ENCODE assay signal across 8 cellular contexts in the genomic region with DNA sequence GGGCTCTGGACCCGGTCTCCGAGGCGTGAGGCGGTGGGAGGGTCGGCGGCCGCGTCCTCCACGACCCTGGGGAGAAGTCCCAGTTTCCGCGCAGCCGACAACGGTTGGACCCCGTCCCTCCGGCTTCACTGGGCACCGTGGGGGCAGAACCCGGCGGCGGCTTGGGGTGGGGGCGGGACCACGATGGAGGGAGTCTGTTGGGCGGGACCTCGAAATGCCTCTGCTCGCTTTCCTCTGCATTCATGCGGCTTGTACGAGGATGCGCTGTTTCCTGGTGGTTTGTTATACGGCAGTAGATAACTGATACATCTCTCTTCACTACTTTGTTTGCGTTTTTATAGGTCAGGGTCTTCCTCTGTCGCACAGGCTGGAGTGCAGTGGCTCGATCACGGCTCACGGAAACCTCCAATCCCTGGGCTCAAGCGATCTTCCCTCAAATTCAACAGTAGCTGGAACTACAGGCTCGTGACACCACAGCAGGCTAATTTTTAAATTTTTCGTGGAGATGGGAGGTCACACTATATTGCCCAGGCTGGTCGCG. TPM values are rescaled to one million over a fixed set of nuclear protein-coding genes. Genes with fewer than 3 reads are reported as not detected.
DNase-seq lines count a peak whose midpoint lies in the region; ATAC-seq and TF ChIP-seq lines count a peak whose summit lies in the region.

No MANE protein-coding gene starts in this region.

- peak overlapping the region; percentile 91 for H3K4me3 ChIP-seq in OCI-LY3 (ENCODE audit: low read length)
- H3K4me3 ChIP-seq in parathyroid adenoma (ENCODE audit: low read depth, low read length): peak overlapping the region; percentile 86
- peak overlapping the region; percentile 50 to 73 (median 69) for H3K4me3 ChIP-seq in tibial nerve

- H2AFZ ChIP-seq in OCI-LY3 (ENCODE audit: low read depth, low read length): peak overlapping the region; percentile 90
- H2AFZ ChIP-seq in parathyroid adenoma: peak overlapping the region; percentile 96

- CTCF ChIA-PET in activated naive CD4-positive, alpha-beta T cell treated with anti-CD3 and anti-CD28 coated beads, Interleukin-2, amount 10 ng/mL, durations not matched to agents 7 days and 5 days (lab: Charles Lee): no interaction called here

- H3K27me3 ChIP-seq in OCI-LY3 (ENCODE audit: low read depth, low read length): no peaks in the 10 kb centered on the region
- H3K27me3 ChIP-seq in parathyroid adenoma (ENCODE audit: control insufficient read depth, insufficient read depth, low read length): no peaks in the 10 kb centered on the region
- no peaks in the 10 kb centered on the region for H3K27me3 ChIP-seq in tibial nerve

- TF ChIP-seq EP300 in tibial nerve (IDR thresholded peaks at IDR 0.05): no peak

- H3K79me2 ChIP-seq in OCI-LY3 (ENCODE audit: low read length) (no peaks in the 10 kb centered on the region), parathyroid adenoma (no peaks in the 10 kb centered on the region)

- peak overlapping the region; percentile 73 for H3K4me2 ChIP-seq in OCI-LY3 (ENCODE audit: low read length)
- peak overlapping the region; percentile 97 for H3K4me2 ChIP-seq in parathyroid adenoma (ENCODE audit: low read length)

- ATAC-seq in GM18505 (IDR thresholded peaks at IDR 0.05; ENCODE audit: unreplicated experiment) (peak; percentile 17), HG03139 (IDR thresholded peaks at IDR 0.05; ENCODE audit: unreplicated experiment) (no peak), HG02840 (IDR thresholded peaks at IDR 0.05; ENCODE audit: low FRiP score, unreplicated experiment) (no peak)

- peaks cover 4% of the 10 kb centered on the region; the same call in 1 of the 2 replicates for H3K4me1 ChIP-seq in OCI-LY3 (ENCODE audit: low read length)
- no peaks in the 10 kb centered on the region for H3K4me1 ChIP-seq in parathyroid adenoma
- H3K4me1 ChIP-seq in tibial nerve: peaks cover 0 to 22% (median 2%) of the 10 kb centered on the region in 4 donors

- no peaks in the 10 kb centered on the region for H3K9me3 ChIP-seq in OCI-LY3 (ENCODE audit: insufficient read depth, low read length)
- no peaks in the 10 kb centered on the region for H3K9me3 ChIP-seq in parathyroid adenoma (ENCODE audit: control insufficient read depth, low read length)
- no peaks in the 10 kb centered on the region for H3K9me3 ChIP-seq in tibial nerve

- TF ChIP-seq POLR2A in GM18505 (IDR thresholded peaks at IDR 0.05; ENCODE audit: borderline replicate concordance, extremely low read depth, insufficient read depth, insufficient read length): no peak
- TF ChIP-seq POLR2A in tibial nerve (IDR thresholded peaks at IDR 0.05): peak in 1 of 2 donors; percentile 17

- peaks cover 6% of the 10 kb centered on the region for H3K9me3 Mint-ChIP-seq in activated naive CD4-positive, alpha-beta T cell treated with anti-CD3 and anti-CD28 coated beads, Interleukin-2, amount 10 ng/mL, durations not matched to agents 7 days and 5 days

- H3K27ac Mint-ChIP-seq in activated naive CD4-positive, alpha-beta T cell treated with anti-CD3 and anti-CD28 coated beads, Interleukin-2, amount 10 ng/mL, durations not matched to agents 7 days and 5 days: peak overlapping the region; percentile 93

- no peaks in the 10 kb centered on the region for H3K36me3 Mint-ChIP-seq in activated naive CD4-positive, alpha-beta T cell treated with anti-CD3 and anti-CD28 coated beads, Interleukin-2, amount 10 ng/mL, durations not matched to agents 7 days and 5 days

- H3K27me3 Mint-ChIP-seq in activated naive CD4-positive, alpha-beta T cell treated with anti-CD3 and anti-CD28 coated beads, Interleukin-2, amount 10 ng/mL, durations not matched to agents 7 days and 5 days: no peaks in the 10 kb centered on the region

- TF ChIP-seq CTCF in OCI-LY3 (IDR thresholded peaks at IDR 0.05; ENCODE audit: low read depth, low read length) (no peak), parathyroid adenoma (IDR thresholded peaks at IDR 0.05) (no peak), tibial nerve (IDR thresholded peaks at IDR 0.05) (no peak)

- peaks cover 35% of the 10 kb centered on the region for H3K4me1 Mint-ChIP-seq in activated naive CD4-positive, alpha-beta T cell treated with anti-CD3 and anti-CD28 coated beads, Interleukin-2, amount 10 ng/mL, durations not matched to agents 7 days and 5 days

- H3K27ac ChIP-seq in OCI-LY3 (ENCODE audit: low read length) (no peak overlapping the region), parathyroid adenoma (peak overlapping the region; percentile 93), tibial nerve (peak overlapping the region; percentile 88 to 100 (median 96))

- 24 to 26% methylated on average over 25 to 29 of the region's 38 CpGs for WGBS in tibial nerve, 2 donors

- DNase-seq in activated naive CD4-positive, alpha-beta T cell treated with anti-CD3 and anti-CD28 coated beads, Interleukin-2, amount 10 ng/mL, durations not matched to agents 7 days and 5 days: peak; percentile 78
- DNase-seq in head of caudate nucleus (peak in 28 of 42 donors; percentile 12 to 65 (median 32)), tibial nerve (ENCODE audit: low spot score in 2 of 2) (peak; percentile 27 to 43)

- intact Hi-C loops in head of caudate nucleus (cut with DNase I): loop anchor here (5.0 to 10.0 kb wide), 2 partner anchors 166 to 588 kb away; no protein-coding TSS in a partner anchor

- H3K9ac ChIP-seq in OCI-LY3 (ENCODE audit: low read length): peak overlapping the region; percentile 59
- no peak overlapping the region for H3K9ac ChIP-seq in parathyroid adenoma

- H3K36me3 ChIP-seq in OCI-LY3 (replicated peaks; ENCODE audit: low read depth, low read length) (no peaks in the 10 kb centered on the region), parathyroid adenoma (ENCODE audit: control insufficient read depth, insufficient read depth, low read length) (no peaks in the 10 kb centered on the region), tibial nerve (no peaks in the 10 kb centered on the region)

- peak overlapping the region; percentile 83 for H3K4me3 Mint-ChIP-seq in activated naive CD4-positive, alpha-beta T cell treated with anti-CD3 and anti-CD28 coated beads, Interleukin-2, amount 10 ng/mL, durations not matched to agents 7 days and 5 days

- H4K20me1 ChIP-seq in OCI-LY3 (ENCODE audit: insufficient read depth, low read length): no peaks in the 10 kb centered on the region

RNA-seq across cellular contexts. Expression of a gene that starts 24.6 kb away (rescaled TPM):
- total RNA-seq in tibial nerve: 10 to 100 TPM; 20.8 to 36.9 (median 26.8) TPM

RNA-seq across cellular contexts. Expression of a gene that starts 25.8 kb away (rescaled TPM):
- total RNA-seq in tibial nerve: 10 to 100 TPM; 26.2 to 42.7 (median 36.6) TPM

RNA-seq across cellular contexts. Expression of a gene that starts 34.6 kb away (rescaled TPM):
- 100 to 1,000 TPM; 349 to 599 (median 515) TPM for total RNA-seq in tibial nerve

RNA-seq across cellular contexts. Expression of a gene that starts 42.0 kb away (rescaled TPM):
- 100 to 1,000 TPM in 2 of 4 donors, 10 to 100 TPM in 2; 90.6 to 124 (median 103) TPM for total RNA-seq in tibial nerve
